Comparison of ENCODE assay signal across 8 cellular contexts in the genomic region with DNA sequence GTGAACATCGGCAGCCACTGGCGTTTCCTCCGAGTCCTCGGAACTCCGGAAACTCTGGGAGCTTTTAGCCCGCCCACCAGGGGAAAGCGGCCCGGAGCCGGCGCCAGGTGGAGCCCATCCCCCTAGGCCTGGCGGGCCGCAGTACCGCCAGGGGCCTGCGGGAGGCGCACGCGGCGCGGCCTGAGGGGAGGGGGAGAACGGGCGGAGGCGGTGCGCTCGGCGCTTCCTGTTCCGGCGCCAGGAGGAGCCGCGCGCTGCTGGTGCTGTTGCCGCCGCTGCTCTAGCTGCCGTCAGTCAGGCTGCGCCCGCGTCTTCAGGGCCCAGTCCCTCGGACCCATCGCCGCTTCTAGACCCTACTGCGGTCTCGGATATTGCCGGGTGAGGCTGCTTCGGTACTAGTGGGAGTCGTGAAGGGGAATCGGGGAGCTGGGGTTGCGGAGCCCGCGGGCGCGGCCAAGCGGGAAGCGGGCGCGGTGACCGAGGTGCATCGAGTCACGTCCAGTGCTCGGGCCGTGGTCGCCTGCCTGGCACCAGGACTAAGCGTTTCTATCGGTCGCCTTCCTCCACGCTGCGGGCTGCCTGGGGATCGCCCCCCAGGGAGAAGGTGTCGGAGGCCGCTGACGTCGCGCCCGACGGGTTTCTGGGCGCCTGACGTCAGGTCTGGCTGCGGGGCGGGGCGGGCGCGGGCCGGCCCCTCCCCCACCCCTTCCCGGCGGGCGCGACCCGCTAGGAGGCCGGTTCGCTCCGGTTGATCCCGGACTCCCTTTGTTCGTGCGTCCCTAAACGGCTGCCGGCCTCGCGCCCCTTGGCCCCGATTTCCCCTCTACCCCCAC. TPM values are rescaled to one million over a fixed set of nuclear protein-coding genes. Genes with fewer than 3 reads are reported as not detected.
DNase-seq lines count a peak whose midpoint lies in the region; ATAC-seq, FAIRE-seq and TF ChIP-seq lines count a peak whose summit lies in the region.

Gene MAPK1IP1L (plus strand): TSS at position 222 of the 833 bp plus-strand sequence. CDS start 10,037 bp downstream, outside the sequence.

- H3K27ac ChIP-seq in left ventricle myocardium inferior (replicated peaks): peak within 1 kb of the TSS; percentile 99
- peak within 1 kb of the TSS; percentile 99 to 100 for H3K27ac ChIP-seq in prostate gland
- H3K27ac ChIP-seq in urinary bladder (ENCODE audit: low read depth): peak within 1 kb of the TSS; percentile 96

- peak; percentile 99 for TF ChIP-seq POLR2A in GM12892 (IDR thresholded peaks at IDR 0.05; ENCODE audit: low read depth, low read length)
- peak; percentile 96 for TF ChIP-seq POLR2A in prostate gland (IDR thresholded peaks at IDR 0.05)

- no peaks in the 10 kb centered on the region for H3K9me3 ChIP-seq in left ventricle myocardium inferior (replicated peaks)
- H3K9me3 ChIP-seq in prostate gland: no peaks in the 10 kb centered on the region

- H3K4me1 ChIP-seq in left ventricle myocardium inferior (peaks cover 56% of the 10 kb centered on the region), prostate gland (replicated peaks) (peaks cover 5% of the 10 kb centered on the region), urinary bladder (ENCODE audit: insufficient read depth) (peaks cover 3% of the 10 kb centered on the region)

- intact Hi-C loops in left ventricle myocardium inferior (cut with micrococcal nuclease): no loop called here
- intact Hi-C loops in prostate gland (cut with DNase I): loop anchor here (2.0 kb wide), 1 partner anchor 25 kb away; the partner anchor contains the start of genes SOCS4 and WDHD1

- H3K4me3 ChIP-seq in left ventricle myocardium inferior (peak within 1 kb of the TSS; percentile 91), prostate gland (peak within 1 kb of the TSS; percentile 85 to 97), urinary bladder (ENCODE audit: low read depth, low read length) (peak within 1 kb of the TSS; percentile 65)

- TF ChIP-seq CTCF in left ventricle myocardium inferior (IDR thresholded peaks at IDR 0.05; ENCODE audit: borderline replicate concordance): peak; percentile 100
- peak; percentile 99 to 100 (median 100) for TF ChIP-seq CTCF in prostate gland (IDR thresholded peaks at IDR 0.05)

- peaks cover 19% of the 10 kb centered on the region for H3K36me3 ChIP-seq in left ventricle myocardium inferior
- H3K36me3 ChIP-seq in prostate gland: no peaks in the 10 kb centered on the region
- no peaks in the 10 kb centered on the region for H3K36me3 ChIP-seq in urinary bladder (ENCODE audit: insufficient read depth)

- DNase-seq in GM12892 (ENCODE audit: insufficient read length): peak; percentile 86
- DNase-seq in NCI-H146 (lab: John Stamatoyannopoulos, UW): peak; percentile 89
- peak; percentile 79 to 91 (median 85) for DNase-seq in T-helper 1 cell
- DNase-seq in amniotic epithelial cell (ENCODE audit: low read depth): peak; percentile 89
- peak; percentile 89 for DNase-seq in left ventricle myocardium inferior
- DNase-seq in prostate gland (ENCODE audit: low spot score): peak; percentile 84

- WGBS in prostate gland: under 1% methylated on average over 77 of the region's 97 CpGs
- WGBS in urinary bladder: under 1% methylated on average over 97 of the region's 97 CpGs

- peak; percentile 84 for ATAC-seq in HG02852 (IDR thresholded peaks at IDR 0.05; ENCODE audit: unreplicated experiment)

- H3K27me3 ChIP-seq in left ventricle myocardium inferior (ENCODE audit: low read depth) (no peaks in the 10 kb centered on the region), prostate gland (replicated peaks; ENCODE audit: insufficient read depth) (no peaks in the 10 kb centered on the region)

- peak; percentile 98 for FAIRE-seq in GM12892 (lab: Jason Lieb, UNC)

RNA-seq across cellular contexts. Expression of gene MAPK1IP1L, which starts in this region (rescaled TPM):
- polyA plus RNA-seq in GM12892 (2012; ENCODE audit: missing spikeins): 54.4 TPM
- 68.2 TPM for total RNA-seq in left ventricle myocardium inferior
- total RNA-seq in prostate gland: 100 to 1,000 TPM in 1 of 2 donors, 10 to 100 TPM in 1; 51.3 to 137 TPM
- total RNA-seq in urinary bladder: 38.3 TPM
- 56.1 TPM for polyA plus RNA-seq in urinary bladder

Comparison
In these comparisons a context has a peak if more than half of its experiments do, and no peak if none do; other contexts are left out.
1. Peak in every context shown above with its lines: DNase-seq, ATAC-seq, H3K4me3 ChIP-seq and H3K27ac ChIP-seq.